Comparison of ENCODE assay signal across 31 cellular contexts in genomic region chr9:116064970-116065369, GRCh38.
"Had no signal": no experiment of that assay in that cellular context is flagged by ENCODE, and none has a peak within 500 bp of the region (broad histone marks: within the 10 kb centered on the region; RNA-seq: fewer than 3 reads in every experiment).

No MANE protein-coding gene starts in this region.

- H3K9ac ChIP-seq: neural progenitor cell had no signal

- H3K36me3 ChIP-seq: esophagus muscularis mucosa, gastroesophageal sphincter, heart left ventricle, left lung, neural progenitor cell, prostate gland, right atrium auricular region, stomach, tibial artery, upper lobe of left lung had no signal

- H2AFZ ChIP-seq: hepatocyte, neural progenitor cell had no signal

- H3K4me2 ChIP-seq: hepatocyte, neural progenitor cell, smooth muscle cell had no signal

- FAIRE-seq: endothelial cell of umbilical vein, islet of Langerhans, urothelium cell line had no signal

- H3K27ac ChIP-seq: coronary artery, esophagus muscularis mucosa, foreskin keratinocyte, gastroesophageal sphincter, heart left ventricle, hepatocyte, left lung, neural progenitor cell, prostate gland, right atrium auricular region, stomach, testis, tibial artery, upper lobe of left lung had no signal

- ATAC-seq: foreskin keratinocyte; gastroesophageal sphincter; heart left ventricle; left cardiac atrium; left lung; naive thymus-derived CD4-positive, alpha-beta T cell; sciatic nerve; stimulated activated effector memory CD8-positive, alpha-beta T cell treated with anti-CD3 and anti-CD28 coated beads, Interleukin-12 subunit alpha, Interleukin-12 subunit beta, amount 100 ng/mL, for 72 hours had no signal

- DNase-seq: dermis blood vessel endothelial cell; effector memory CD4-positive, alpha-beta T cell; foreskin keratinocyte; heart left ventricle; left cardiac atrium; left lung; mesendoderm; midbrain; naive thymus-derived CD4-positive, alpha-beta T cell; nucleus accumbens; stimulated activated CD4-positive, alpha-beta T cell treated with anti-CD3 and anti-CD28 coated beads, Interleukin-12 subunit alpha, Interleukin-12 subunit beta, amount 100 ng/mL, for 4 hours; stimulated activated CD4-positive, alpha-beta T cell treated with anti-CD3 and anti-CD28 coated beads, Interleukin-1b, Interleukin-23, amount 100 ng/mL, for 48 hours; stimulated activated CD4-positive, alpha-beta T cell treated with anti-CD3 and anti-CD28 coated beads, Interleukin-4, amount 100 ng/mL, for 24 hours; stimulated activated naive CD4-positive, alpha-beta T cell treated with Interleukin-2 at 50 U/mL for 16 hours; stomach; testis; tibial artery; upper lobe of left lung had no signal

- H3K4me3 ChIP-seq: coronary artery, esophagus muscularis mucosa, gastroesophageal sphincter, heart left ventricle, hepatocyte, left lung, neural progenitor cell, prostate gland, right atrium auricular region, smooth muscle cell, stomach, testis, tibial artery, upper lobe of left lung had no signal

- H3K9me3 ChIP-seq: esophagus muscularis mucosa, gastroesophageal sphincter, left lung, prostate gland, right atrium auricular region, stomach, testis, tibial artery, upper lobe of left lung had no signal

- H3K27me3 ChIP-seq: esophagus muscularis mucosa, foreskin keratinocyte, gastroesophageal sphincter, heart left ventricle, hepatocyte, left lung, neural progenitor cell, right atrium auricular region, stomach, testis, tibial artery, upper lobe of left lung had no signal

- H3K4me1 ChIP-seq: esophagus muscularis mucosa, foreskin keratinocyte, gastroesophageal sphincter, heart left ventricle, left lung, neural progenitor cell, prostate gland, right atrium auricular region, stomach, testis, tibial artery, upper lobe of left lung had no signal

- H3K79me2 ChIP-seq: hepatocyte had no signal
